In the genomic region with DNA sequence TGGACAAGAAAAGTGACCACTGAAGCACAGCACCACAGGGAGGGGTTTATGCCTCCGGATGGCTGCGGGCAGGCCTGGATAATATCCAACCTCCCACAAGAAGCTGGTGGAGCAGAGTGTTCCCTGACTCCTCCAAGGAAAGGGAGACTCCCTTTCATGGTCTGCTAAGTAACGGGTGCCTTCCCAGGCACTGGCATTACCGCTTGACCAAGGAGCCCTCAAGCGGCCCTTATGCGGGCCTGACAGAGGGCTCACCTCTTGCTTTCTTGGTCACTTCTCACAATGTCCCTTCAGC, we compare ENCODE assay signal across 8 cellular contexts. TPM values are rescaled to one million over a fixed set of nuclear protein-coding genes. Genes with fewer than 3 reads are reported as not detected.
DNase-seq lines count a peak whose midpoint lies in the region; ATAC-seq and TF ChIP-seq lines count a peak whose summit lies in the region.
"Not testable (repeated sequence)": the region's sequence is repeated elsewhere in the genome, so short reads cannot be mapped to it uniquely, and the experiment has no call there.

No MANE protein-coding gene starts in this region.

- peak overlapping the region; percentile 93 for H3K27ac Mint-ChIP-seq in activated naive CD4-positive, alpha-beta T cell treated with anti-CD3 and anti-CD28 coated beads, Interleukin-2, amount 10 ng/mL, durations not matched to agents 7 days and 5 days
- peak overlapping the region; percentile 94 for H3K27ac Mint-ChIP-seq in stimulated activated memory B cell treated with anti-CD40 and anti-IgM and Interleukin-4, amounts not matched to agents 10 μg/mL and 1 μg/mL and 100 μg/mL, for 72 hours

- WGBS in SK-N-SH (ENCODE audit: low lambda C conversion rate) = 95% methylated on average over 4 of the region's 6 CpGs

- H3K36me3 Mint-ChIP-seq in activated naive CD4-positive, alpha-beta T cell treated with anti-CD3 and anti-CD28 coated beads, Interleukin-2, amount 10 ng/mL, durations not matched to agents 7 days and 5 days; stimulated activated memory B cell treated with anti-CD40 and anti-IgM and Interleukin-4, amounts not matched to agents 10 μg/mL and 1 μg/mL and 100 μg/mL, for 72 hours: not testable (repeated sequence)

- not testable (repeated sequence) for H3K79me2 ChIP-seq in ACC112 (ENCODE audit: control insufficient read depth, insufficient read depth, low read length, unreplicated experiment); SK-N-SH (ENCODE audit: insufficient read depth); neural cell (replicated peaks; ENCODE audit: insufficient read depth, low read length)

- POLR2A ChIA-PET in SK-N-SH (lab: Yijun Ruan, JAX) = not testable (repeated sequence)

- H3K27me3 ChIP-seq in ACC112 (ENCODE audit: insufficient read depth, low read length); HUES48 (ENCODE audit: control insufficient read depth, insufficient read depth, low read length); SK-N-SH (ENCODE audit: insufficient read depth); effector memory CD4-positive, alpha-beta T cell (replicated peaks; ENCODE audit: control insufficient read depth, insufficient read depth, low read length, poor library complexity, severe bottlenecking); iPS-20b (ENCODE audit: insufficient read depth, low read length); neural cell (ENCODE audit: insufficient read depth, low read depth, low read length): not testable (repeated sequence)

- not testable (repeated sequence) for H3K9me2 ChIP-seq in SK-N-SH; neural cell (ENCODE audit: insufficient read depth, low read length)

- ATAC-seq in stimulated activated memory B cell treated with anti-CD40 and anti-IgM and Interleukin-4, amounts not matched to agents 10 μg/mL and 1 μg/mL and 100 μg/mL, for 72 hours = not testable (repeated sequence)

- H3K9me3 Mint-ChIP-seq in activated naive CD4-positive, alpha-beta T cell treated with anti-CD3 and anti-CD28 coated beads, Interleukin-2, amount 10 ng/mL, durations not matched to agents 7 days and 5 days; stimulated activated memory B cell treated with anti-CD40 and anti-IgM and Interleukin-4, amounts not matched to agents 10 μg/mL and 1 μg/mL and 100 μg/mL, for 72 hours: not testable (repeated sequence)

- peaks cover 28% of the 10 kb centered on the region for H3K4me1 Mint-ChIP-seq in activated naive CD4-positive, alpha-beta T cell treated with anti-CD3 and anti-CD28 coated beads, Interleukin-2, amount 10 ng/mL, durations not matched to agents 7 days and 5 days
- peaks cover 26% of the 10 kb centered on the region for H3K4me1 Mint-ChIP-seq in stimulated activated memory B cell treated with anti-CD40 and anti-IgM and Interleukin-4, amounts not matched to agents 10 μg/mL and 1 μg/mL and 100 μg/mL, for 72 hours

- not testable (repeated sequence) for H3K27me3 Mint-ChIP-seq in activated naive CD4-positive, alpha-beta T cell treated with anti-CD3 and anti-CD28 coated beads, Interleukin-2, amount 10 ng/mL, durations not matched to agents 7 days and 5 days; stimulated activated memory B cell treated with anti-CD40 and anti-IgM and Interleukin-4, amounts not matched to agents 10 μg/mL and 1 μg/mL and 100 μg/mL, for 72 hours

- TF ChIP-seq CTCF in SK-N-SH (IDR thresholded peaks at IDR 0.05); neural cell (IDR thresholded peaks at IDR 0.05; ENCODE audit: poor library complexity, severe bottlenecking): not testable (repeated sequence)

- CTCF ChIA-PET in SK-N-SH (lab: Yijun Ruan, JAX) = interaction anchor here (0.9 to 2.1 kb wide), 3 partner anchors 165 to 269 kb away, joined by 3 to 13 read pairs (median 4); no protein-coding TSS in a partner anchor
- CTCF ChIA-PET in activated naive CD4-positive, alpha-beta T cell treated with anti-CD3 and anti-CD28 coated beads, Interleukin-2, amount 10 ng/mL, durations not matched to agents 7 days and 5 days (lab: Charles Lee) = interaction anchor here (1.4 to 2.2 kb wide), 2 partner anchors 165 to 206 kb away, joined by 4 to 7 read pairs; a partner anchor contains a TSS

- not testable (repeated sequence) for H3F3A ChIP-seq in SK-N-SH (replicated peaks; ENCODE audit: insufficient read depth); neural cell (ENCODE audit: insufficient read depth, low read length, poor library complexity, severe bottlenecking)

- H4K20me1 ChIP-seq in SK-N-SH (ENCODE audit: insufficient read depth); neural cell (ENCODE audit: insufficient read depth): not testable (repeated sequence)

- not testable (repeated sequence) for H3K27ac ChIP-seq in ACC112 (ENCODE audit: low read depth, low read length); HUES48 (ENCODE audit: low read depth, low read length); iPS-20b (ENCODE audit: low read length)
- peak overlapping the region in 1 of 2 experiments; percentile 39; a peak in 1 of 4 replicates for H3K27ac ChIP-seq in SK-N-SH (ENCODE audit: low read depth in 2 of 2, low read length in 1 of 2)
- peak overlapping the region; percentile 91 for H3K27ac ChIP-seq in effector memory CD4-positive, alpha-beta T cell (ENCODE audit: insufficient read depth, low read length, poor library complexity, severe bottlenecking)
- peak overlapping the region; percentile 93 for H3K27ac ChIP-seq in neural cell (ENCODE audit: low read length)

- not testable (repeated sequence) for H3K4me1 ChIP-seq in ACC112 (ENCODE audit: control insufficient read depth, insufficient read depth, low read length, unreplicated experiment); HUES48 (ENCODE audit: control insufficient read depth, insufficient read depth, low read length); SK-N-SH (ENCODE audit: control insufficient read depth in 1 of 2, insufficient read depth in 2 of 2, low read depth in 1 of 2, low read length in 1 of 2); effector memory CD4-positive, alpha-beta T cell (ENCODE audit: control insufficient read depth, insufficient read depth, low read length, poor library complexity, severe bottlenecking); iPS-20b (ENCODE audit: insufficient read depth, low read length)

- H3K4me3 ChIP-seq in ACC112 (ENCODE audit: low read depth, low read length) (peak overlapping the region; percentile 71; the same call in 1 of the 2 replicates), HUES48 (ENCODE audit: low read depth, low read length) (peak overlapping the region; percentile 42), SK-N-SH (ENCODE audit: low read depth in 2 of 2, low read length in 1 of 2) (peak overlapping the region in 1 of 2 experiments; percentile 37; a peak in 1 of 4 replicates), iPS-20b (ENCODE audit: low read length) (peak overlapping the region; percentile 55), neural cell (ENCODE audit: low read length) (peak overlapping the region; percentile 78)
- H3K4me3 ChIP-seq in effector memory CD4-positive, alpha-beta T cell (ENCODE audit: insufficient read depth, low read depth, low read length, poor library complexity, severe bottlenecking) = not testable (repeated sequence)

- H3K9me3 ChIP-seq in HUES48 (ENCODE audit: control insufficient read depth, insufficient read depth, low read length); SK-N-SH; effector memory CD4-positive, alpha-beta T cell (ENCODE audit: control insufficient read depth, low read length); iPS-20b (ENCODE audit: insufficient read depth, low read depth, low read length); neural cell (ENCODE audit: low read length): not testable (repeated sequence)

- not testable (repeated sequence) for DNase-seq in SK-N-SH; activated naive CD4-positive, alpha-beta T cell treated with anti-CD3 and anti-CD28 coated beads, Interleukin-2, amount 10 ng/mL, durations not matched to agents 7 days and 5 days; effector memory CD4-positive, alpha-beta T cell

- H3K9ac ChIP-seq in HUES48 (ENCODE audit: low read depth, low read length); SK-N-SH; iPS-20b (ENCODE audit: low read depth, low read length): not testable (repeated sequence)
- H3K9ac ChIP-seq in neural cell (ENCODE audit: low read length) = peak overlapping the region; percentile 95

- peak overlapping the region; percentile 61 for H3K4me2 ChIP-seq in SK-N-SH
- H3K4me2 ChIP-seq in neural cell (ENCODE audit: low read length) = peak overlapping the region; percentile 35

- not testable (repeated sequence) for TF ChIP-seq RAD21 in SK-N-SH (IDR thresholded peaks at IDR 0.05; ENCODE audit: low read length); neural cell (conservative IDR thresholded peaks at IDR 0.05)

- TF ChIP-seq EP300 in SK-N-SH (IDR thresholded peaks at IDR 0.05; ENCODE audit: borderline replicate concordance in 1 of 2, low read depth in 1 of 2, low read length in 1 of 2); neural cell (conservative IDR thresholded peaks at IDR 0.05; ENCODE audit: poor library complexity, severe bottlenecking): not testable (repeated sequence)

- not testable (repeated sequence) for H3K36me3 ChIP-seq in ACC112 (ENCODE audit: insufficient read depth, low read length); HUES48 (ENCODE audit: control insufficient read depth, insufficient read depth, low read length); SK-N-SH (replicated peaks in 1 of 2; ENCODE audit: control insufficient read depth in 1 of 2, insufficient read depth in 2 of 2, low read length in 1 of 2); effector memory CD4-positive, alpha-beta T cell (ENCODE audit: control insufficient read depth, insufficient read depth, low read length); iPS-20b (ENCODE audit: insufficient read depth, low read depth, low read length); neural cell (ENCODE audit: insufficient read depth, low read length)

- not testable (repeated sequence) for H2AFZ ChIP-seq in ACC112 (ENCODE audit: low read length, unreplicated experiment); neural cell (ENCODE audit: low read depth, low read length)
- peak overlapping the region; percentile 75 for H2AFZ ChIP-seq in SK-N-SH (ENCODE audit: low read depth)

- peak overlapping the region; percentile 83 for H3K4me3 Mint-ChIP-seq in activated naive CD4-positive, alpha-beta T cell treated with anti-CD3 and anti-CD28 coated beads, Interleukin-2, amount 10 ng/mL, durations not matched to agents 7 days and 5 days
- peak overlapping the region; percentile 96 for H3K4me3 Mint-ChIP-seq in stimulated activated memory B cell treated with anti-CD40 and anti-IgM and Interleukin-4, amounts not matched to agents 10 μg/mL and 1 μg/mL and 100 μg/mL, for 72 hours

RNA-seq across cellular contexts. Expression of a gene that starts 22.5 kb away (rescaled TPM):
- 6.7 and 7.5 TPM in 2 replicates for polyA plus RNA-seq in SK-N-SH (2012; rRNA removed)
- polyA plus RNA-seq in SK-N-SH (2012; cell fraction: cytosol; rRNA removed) = 6.3 and 7.7 TPM in 2 replicates
- 15.7 and 18.7 TPM in 2 replicates for polyA plus RNA-seq in SK-N-SH (2012; cell fraction: nucleus; rRNA removed)
- 7.4 and 10.0 TPM in 2 replicates for polyA plus RNA-seq in neural cell
- polyA minus RNA-seq in neural cell = 21.9 and 25.9 TPM in 2 replicates

RNA-seq across cellular contexts. Expression of a gene that starts 27.9 kb away (rescaled TPM):
- polyA plus RNA-seq in SK-N-SH (2012; rRNA removed) = 27.1 and 30.5 TPM in 2 replicates
- polyA plus RNA-seq in SK-N-SH (2012; cell fraction: cytosol; rRNA removed) = 14.2 and 18.7 TPM in 2 replicates
- 79.8 and 123 TPM in 2 replicates for polyA plus RNA-seq in SK-N-SH (2012; cell fraction: nucleus; rRNA removed)
- polyA plus RNA-seq in neural cell = 31.5 and 31.9 TPM in 2 replicates
- polyA minus RNA-seq in neural cell = 23.6 and 32.9 TPM in 2 replicates

RNA-seq across cellular contexts. Expression of a gene that starts 36.7 kb away (rescaled TPM):
- polyA plus RNA-seq in SK-N-SH (2012; rRNA removed) (2,269 and 2,602 TPM in 2 replicates), neural cell (1,308 and 1,364 TPM in 2 replicates)
- polyA plus RNA-seq in SK-N-SH (2012; cell fraction: cytosol; rRNA removed) = 2,682 and 3,847 TPM in 2 replicates
- polyA plus RNA-seq in SK-N-SH (2012; cell fraction: nucleus; rRNA removed) = 748 and 798 TPM in 2 replicates
- polyA minus RNA-seq in neural cell = 126 and 172 TPM in 2 replicates

RNA-seq across cellular contexts. Expression of a gene that starts 44.1 kb away (rescaled TPM):
- polyA plus RNA-seq in SK-N-SH (2012; rRNA removed) = 148 and 152 TPM in 2 replicates
- 77.6 and 127 TPM in 2 replicates for polyA plus RNA-seq in SK-N-SH (2012; cell fraction: cytosol; rRNA removed)
- 92.6 and 93.4 TPM in 2 replicates for polyA plus RNA-seq in SK-N-SH (2012; cell fraction: nucleus; rRNA removed)
- polyA plus RNA-seq in neural cell = 268 and 288 TPM in 2 replicates
- polyA minus RNA-seq in neural cell = 88.4 and 94.9 TPM in 2 replicates
